ENCODE assay signal across 16 cellular contexts in the genomic region with DNA sequence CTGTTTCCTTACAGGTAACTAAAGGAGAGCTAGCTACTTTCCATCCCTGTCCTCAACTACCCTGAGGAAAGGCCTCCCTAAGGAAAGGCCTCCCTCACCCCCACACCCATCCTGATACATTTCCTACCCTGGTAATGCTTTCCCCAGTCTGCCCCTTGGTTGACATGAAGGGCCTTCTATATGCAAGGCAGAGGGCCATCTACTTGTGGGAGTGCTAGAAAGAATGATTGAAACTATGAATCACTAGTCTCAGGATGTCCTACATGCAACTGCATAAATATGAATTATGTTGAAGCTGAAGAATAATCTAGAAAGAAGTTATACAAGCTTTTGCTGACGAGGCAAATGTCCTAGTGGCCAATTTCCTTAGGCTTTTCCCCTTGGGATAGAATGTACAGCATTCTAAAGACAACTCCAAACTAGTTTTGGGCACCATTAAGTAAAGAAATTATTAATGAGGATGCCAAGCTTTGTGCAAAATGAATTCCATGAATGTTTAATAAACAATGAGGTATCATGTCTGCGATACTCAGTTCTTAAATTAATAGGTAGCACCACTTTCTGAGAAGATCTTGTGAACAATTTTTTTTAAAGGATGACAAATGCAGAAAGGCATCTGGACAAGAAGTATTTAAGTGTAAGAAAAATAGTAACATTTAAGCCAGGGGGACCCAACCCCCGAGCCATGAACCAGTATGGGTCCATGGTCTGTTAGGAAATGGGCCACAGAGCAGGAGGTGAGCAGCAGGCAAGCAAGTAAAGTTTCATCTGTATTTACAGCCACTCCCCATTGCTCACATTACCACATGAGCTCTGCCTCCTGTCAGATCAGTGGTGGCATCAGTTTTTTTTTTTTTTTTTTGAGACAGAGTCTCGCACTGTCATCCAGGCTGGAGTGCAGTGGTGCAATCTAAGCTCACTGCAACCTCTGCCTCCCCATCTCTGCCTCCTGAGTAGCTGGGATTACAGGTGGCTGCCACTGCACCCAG.
"Had no signal": no experiment of that assay in that cellular context is flagged by ENCODE, and none has a peak within 500 bp of the region (broad histone marks: within the 10 kb centered on the region; RNA-seq: fewer than 3 reads in every experiment).

No MANE protein-coding gene starts in this region.

- H3K27me3 ChIP-seq: gastrocnemius medialis, heart right ventricle, stomach, vagina had no signal

- H3K36me3 ChIP-seq: gastrocnemius medialis, stomach, vagina had no signal

- H3K9me3 ChIP-seq: gastrocnemius medialis, heart right ventricle, stomach, vagina had no signal

- H3K79me2 ChIP-seq: parathyroid adenoma had no signal

- DNase-seq: activated CD4-positive, alpha-beta T cell treated with anti-CD3 and anti-CD28 coated beads for 1 hour; activated CD4-positive, alpha-beta T cell treated with anti-CD3 and anti-CD28 coated beads, Interleukin-2, amount 50 U/mL, for 48 hours; activated CD8-positive, alpha-beta memory T cell treated with anti-CD3 and anti-CD28 coated beads, Interleukin-2, amount 10 ng/mL, durations not matched to agents 7 days and 5 days; activated gamma-delta T cell; activated T-cell treated with anti-CD3 and anti-CD28 coated beads, Interleukin-2, amount 50 U/mL, for 4 hours; anterior cingulate cortex; gastrocnemius medialis; heart right ventricle; islet precursor cell; left ventricle myocardium superior; retina; small intestine; stomach; T1000 had no signal

- H3K9ac ChIP-seq: parathyroid adenoma had no signal

- H2AFZ ChIP-seq: parathyroid adenoma had no signal

- H3K4me1 ChIP-seq: gastrocnemius medialis had no signal

- H3K4me3 ChIP-seq: gastrocnemius medialis, heart right ventricle, stomach, vagina had no signal

- H3K27ac ChIP-seq: gastrocnemius medialis, parathyroid adenoma, stomach had no signal

- ATAC-seq: activated CD8-positive, alpha-beta memory T cell treated with anti-CD3 and anti-CD28 coated beads, Interleukin-2, amount 10 ng/mL, durations not matched to agents 7 days and 5 days; gastrocnemius medialis; left ventricle myocardium superior had no signal
